9 cellular contexts compared by ENCODE assay signal in genomic region chr9:124861342-124862229, GRCh38. TPM values are rescaled to one million over a fixed set of nuclear protein-coding genes. Genes with fewer than 3 reads are reported as not detected.
DNase-seq lines count a peak whose midpoint lies in the region; ATAC-seq, FAIRE-seq and TF ChIP-seq lines count a peak whose summit lies in the region.
"Had no signal": no experiment of that assay in that cellular context is flagged by ENCODE, and none has a peak within 500 bp of the region (broad histone marks: within the 10 kb centered on the region; RNA-seq: fewer than 3 reads in every experiment).

Gene ARPC5L, plus strand, starts transcription at chr9:124862130. Its CDS starts 7,161 bp downstream, at chr9:124869291.
Gene RPL35, minus strand, starts transcription at chr9:124861957. Its CDS starts 45 bp downstream, at chr9:124861912.

- POLR2A ChIA-PET in WTC11 (lab: Charles Lee): interaction anchor here (0.5 to 1.8 kb wide), 10 partner anchors 9 to 380 kb away, joined by 3 to 9 read pairs (median 4); partner anchors contain the start of genes HSPA5, NR6A1 and WDR38

- peaks cover 30 to 61% (median 50%) of the 10 kb centered on the region in 6 donors for H3K4me1 ChIP-seq in spleen

- H3K36me3 Mint-ChIP-seq in WTC11 (peaks cover 44% of the 10 kb centered on the region), immature natural killer cell (peaks cover 5 to 19% (median 12%) of the 10 kb centered on the region in 3 donors)

- H3K27ac Mint-ChIP-seq in WTC11 (peak within 1 kb of the TSS; percentile 96), immature natural killer cell (peak within 1 kb of the TSS; percentile 92 to 98 (median 96))

- H3K4me3 ChIP-seq in bronchial epithelial cell (ENCODE audit: low read depth, low read length) (peak within 1 kb of the TSS; percentile 98), spleen (peak within 1 kb of the TSS; percentile 33 to 98 (median 77))

- H3K36me3 ChIP-seq in bronchial epithelial cell (ENCODE audit: control insufficient read depth, insufficient read depth, low read length) (peaks cover 35% of the 10 kb centered on the region), spleen (peaks cover 3 to 46% (median 43%) of the 10 kb centered on the region in 6 donors)

- H3K4me3 Mint-ChIP-seq in WTC11: peak within 1 kb of the TSS; percentile 91
- H3K4me3 Mint-ChIP-seq in immature natural killer cell: peak within 1 kb of the TSS; percentile 94 to 97 (median 95)

- H3K4me1 Mint-ChIP-seq in WTC11 (peaks cover 14% of the 10 kb centered on the region), immature natural killer cell (peaks cover 37 to 42% of the 10 kb centered on the region in 2 donors)

- H3K9me3 Mint-ChIP-seq in WTC11 (no peaks in the 10 kb centered on the region), immature natural killer cell (no peaks in the 10 kb centered on the region)

- H3K27me3 Mint-ChIP-seq in WTC11 (ENCODE audit: low read depth): no peaks in the 10 kb centered on the region
- peaks cover 2 to 4% (median 4%) of the 10 kb centered on the region in 3 donors for H3K27me3 Mint-ChIP-seq in immature natural killer cell (ENCODE audit: low read depth in 3 of 3)

- 0 to 1% (median 0%) methylated on average over 46 to 92 of the region's 92 CpGs for WGBS in spleen, 5 donors

- no peaks in the 10 kb centered on the region for H3K9me3 ChIP-seq in spleen

- CTCF ChIA-PET in WTC11 (lab: Charles Lee): interaction anchor here (0.7 to 3.8 kb wide), 17 partner anchors 9 to 370 kb away, joined by 3 to 30 read pairs (median 4); partner anchors contain the start of genes NR6A1, OLFML2A, SCAI and WDR38

- ATAC-seq in GM19025 (IDR thresholded peaks at IDR 0.05; ENCODE audit: low read depth, unreplicated experiment): peak; percentile 92
- peak; percentile 90 for ATAC-seq in HG03280 (IDR thresholded peaks at IDR 0.05; ENCODE audit: unreplicated experiment)
- peak; percentile 89 for ATAC-seq in WTC11

- peak within 1 kb of the TSS; percentile 79 to 96 (median 94) for H3K27ac ChIP-seq in spleen

- TF ChIP-seq POLR2A in spleen (IDR thresholded peaks at IDR 0.05): peak in 2 of 3 donors; percentile 15 to 56

- intact Hi-C loops in spleen (cut with DNase I; ENCODE audit: low total_unique reads): no loop called here

- no peak for FAIRE-seq in bronchial epithelial cell (lab: Jason Lieb, UNC)
- FAIRE-seq: TTC549 had no signal

- DNase-seq in AG09319 (ENCODE audit: extremely low read depth, low read depth) (peak; percentile 82), NCI-H226 (peak; percentile 89), WTC11 (ENCODE audit: low spot score) (peak; percentile 95), bronchial epithelial cell (ENCODE audit: low read depth) (peak; percentile 79), immature natural killer cell (peak; percentile 94 to 95 (median 95)), spleen (peak; percentile 99)

- H3K27me3 ChIP-seq in bronchial epithelial cell (ENCODE audit: control insufficient read depth, insufficient read depth, low read length) (no peaks in the 10 kb centered on the region), spleen (replicated peaks in 1 of 7) (no peaks in the 10 kb centered on the region)

- TF ChIP-seq CTCF in AG09319 (IDR thresholded peaks at IDR 0.05; ENCODE audit: low read depth, low read length) (peak; percentile 23), WTC11 (IDR thresholded peaks at IDR 0.05) (no peak), bronchial epithelial cell (IDR thresholded peaks at IDR 0.05; ENCODE audit: insufficient read depth, low read length, severe bottlenecking) (peak; percentile 40), spleen (IDR thresholded peaks at IDR 0.05 in 8 of 11, conservative IDR thresholded peaks at IDR 0.05 in 3 of 11) (peak in 9 of 11 experiments; percentile 10 to 49 (median 25))

TF ChIP-seq in WTC11, 78 proteins besides CTCF, POLR2A, EP300 and RAD21 (continues in another document):
- TF ChIP-seq, protein P1, sequence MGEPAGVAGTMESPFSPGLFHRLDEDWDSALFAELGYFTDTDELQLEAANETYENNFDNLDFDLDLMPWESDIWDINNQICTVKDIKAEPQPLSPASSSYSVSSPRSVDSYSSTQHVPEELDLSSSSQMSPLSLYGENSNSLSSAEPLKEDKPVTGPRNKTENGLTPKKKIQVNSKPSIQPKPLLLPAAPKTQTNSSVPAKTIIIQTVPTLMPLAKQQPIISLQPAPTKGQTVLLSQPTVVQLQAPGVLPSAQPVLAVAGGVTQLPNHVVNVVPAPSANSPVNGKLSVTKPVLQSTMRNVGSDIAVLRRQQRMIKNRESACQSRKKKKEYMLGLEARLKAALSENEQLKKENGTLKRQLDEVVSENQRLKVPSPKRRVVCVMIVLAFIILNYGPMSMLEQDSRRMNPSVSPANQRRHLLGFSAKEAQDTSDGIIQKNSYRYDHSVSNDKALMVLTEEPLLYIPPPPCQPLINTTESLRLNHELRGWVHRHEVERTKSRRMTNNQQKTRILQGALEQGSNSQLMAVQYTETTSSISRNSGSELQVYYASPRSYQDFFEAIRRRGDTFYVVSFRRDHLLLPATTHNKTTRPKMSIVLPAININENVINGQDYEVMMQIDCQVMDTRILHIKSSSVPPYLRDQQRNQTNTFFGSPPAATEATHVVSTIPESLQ (CRISPR knock-in tag; IDR thresholded peaks at IDR 0.05): no peak
- TF ChIP-seq HMGXB4 (CRISPR knock-in tag; IDR thresholded peaks at IDR 0.05): peak; percentile 96
- TF ChIP-seq CREM (CRISPR knock-in tag; IDR thresholded peaks at IDR 0.05): peak; percentile 84; the same call in 1 of the 2 replicates
- TF ChIP-seq ZBTB43 (CRISPR knock-in tag; IDR thresholded peaks at IDR 0.05): 0 out of 2 replicates have a peak, but pooled peaks have one; percentile 8
- TF ChIP-seq, protein P2, sequence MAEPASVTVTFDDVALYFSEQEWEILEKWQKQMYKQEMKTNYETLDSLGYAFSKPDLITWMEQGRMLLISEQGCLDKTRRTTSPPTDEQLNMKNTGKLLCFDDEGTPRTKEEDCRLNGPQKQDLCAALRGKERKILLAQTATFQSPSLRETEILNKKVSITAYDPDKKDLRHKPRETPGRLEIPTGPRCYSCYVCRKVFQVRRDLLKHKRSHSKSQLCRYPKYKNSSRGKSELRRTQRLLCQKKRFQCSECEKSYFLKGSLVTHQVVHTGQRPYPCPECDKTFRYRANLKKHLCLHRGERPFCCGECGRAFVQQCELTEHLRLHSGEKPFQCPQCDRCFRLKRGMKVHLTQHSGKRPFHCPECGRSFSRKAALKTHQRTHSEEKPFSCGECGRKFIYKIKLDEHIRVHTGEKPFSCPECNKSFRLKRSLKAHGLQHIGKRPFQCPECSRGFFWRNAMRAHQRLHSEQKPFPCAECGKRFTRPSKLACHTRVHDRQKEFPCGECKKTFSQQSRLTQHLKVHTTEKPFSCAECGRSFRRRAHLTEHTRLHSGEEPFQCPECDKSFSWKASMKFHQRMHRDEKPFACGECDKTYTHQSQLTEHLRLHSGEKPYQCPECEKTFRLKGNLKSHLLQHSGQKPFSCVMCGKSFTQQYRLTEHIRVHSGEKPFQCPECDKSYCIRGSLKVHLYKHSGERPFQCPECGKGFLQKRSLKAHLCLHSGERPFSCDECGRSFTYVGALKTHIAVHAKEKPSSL (CRISPR knock-in tag; conservative IDR thresholded peaks at IDR 0.05): no peak
- TF ChIP-seq GTF2I (CRISPR knock-in tag; conservative IDR thresholded peaks at IDR 0.05): 0 out of 2 replicates have a peak, but pooled peaks have one; percentile 15
- TF ChIP-seq ZNF317 (CRISPR knock-in tag; IDR thresholded peaks at IDR 0.05; ENCODE audit: borderline replicate concordance, low read depth): peak; percentile 23; the same call in 1 of the 2 replicates
- 0 out of 2 replicates have a peak, but pooled peaks have one; percentile 42 for TF ChIP-seq NFYB (CRISPR knock-in tag; conservative IDR thresholded peaks at IDR 0.05; ENCODE audit: low read depth)
- no peak for TF ChIP-seq ZNF396 (CRISPR knock-in tag; IDR thresholded peaks at IDR 0.05; ENCODE audit: borderline replicate concordance)
- TF ChIP-seq MYBL2 (CRISPR knock-in tag; IDR thresholded peaks at IDR 0.05): peak; percentile 90
- peak; percentile 85; the same call in 1 of the 2 replicates for TF ChIP-seq ZBTB21 (CRISPR knock-in tag; IDR thresholded peaks at IDR 0.05; ENCODE audit: borderline replicate concordance)

RNA-seq across cellular contexts. Expression of gene ARPC5L, which starts in this region (rescaled TPM):
- total RNA-seq in WTC11 (2021) (40.0 to 47.2 TPM (median 40.5 TPM) in 3 replicates), bronchial epithelial cell (30.3 and 49.2 TPM in 2 replicates), spleen (10 to 100 TPM; 33.6 to 50.4 (median 47.3) TPM)
- polyA plus RNA-seq in immature natural killer cell (100 to 1,000 TPM; 169 to 202 (median 172) TPM), spleen (10 to 100 TPM; 48.1 to 75.3 (median 48.9) TPM)

RNA-seq across cellular contexts. Expression of gene RPL35, which starts in this region (rescaled TPM):
- total RNA-seq in WTC11 (2021) (1,710 to 1,958 TPM (median 1,927 TPM) in 3 replicates), bronchial epithelial cell (3,172 and 3,391 TPM in 2 replicates), spleen (1,000 to 10,000 TPM in 4 of 7 donors, 100 to 1,000 TPM in 3; 873 to 1,139 (median 1,001) TPM)
- polyA plus RNA-seq in immature natural killer cell (1,000 to 10,000 TPM in 2 of 3 donors, 100 to 1,000 TPM in 1; 774 to 2,756 (median 1,213) TPM), spleen (1,000 to 10,000 TPM; 7,414 to 8,208 (median 8,201) TPM)

Comparison
In these comparisons a context has a peak if more than half of its experiments do, and no peak if none do; other contexts are left out.
1. Peak in every context shown above with its lines: DNase-seq, ATAC-seq, H3K4me3 ChIP-seq and H3K27ac ChIP-seq.